17 cellular contexts compared by ENCODE assay signal in the genomic region with DNA sequence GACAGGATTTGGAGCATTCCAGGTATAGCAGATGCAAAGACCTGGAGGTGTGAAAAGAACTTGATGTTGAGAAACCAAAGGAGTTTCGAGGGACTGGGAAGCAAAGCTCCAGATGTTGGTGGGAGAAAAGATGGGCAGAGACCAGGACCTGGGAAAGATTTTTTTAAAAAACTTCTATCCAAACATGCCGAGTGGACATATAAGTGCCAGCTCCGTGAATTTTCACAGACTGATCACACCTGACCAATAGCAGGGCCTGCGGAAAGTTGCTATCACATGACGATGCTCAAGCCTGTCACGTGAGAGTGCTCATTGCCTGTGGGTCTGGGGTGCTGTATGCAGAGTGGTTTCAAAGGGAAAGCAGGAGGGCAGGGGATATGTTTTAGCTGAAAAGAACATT. TPM values are rescaled to one million over a fixed set of nuclear protein-coding genes. Genes with fewer than 3 reads are reported as not detected.
A peak's percentile ranks its signal among the peaks of the same experiment; 100 is the strongest.
DNase-seq lines count a peak whose midpoint lies in the region; ATAC-seq and TF ChIP-seq lines count a peak whose summit lies in the region.
"Had no signal": no experiment of that assay in that cellular context is flagged by ENCODE, and none has a peak within 500 bp of the region (broad histone marks: within the 10 kb centered on the region; RNA-seq: fewer than 3 reads in every experiment).

No MANE protein-coding gene starts in this region.

- no peak for DNase-seq in cardiac muscle cell (ENCODE audit: low read depth in 1 of 2, low spot score in 1 of 2)
- DNase-seq in Right ventricle myocardium superior: no peak
- DNase-seq in SK-MEL-5 (ENCODE audit: low read depth, low spot score): peak; percentile 22
- DNase-seq in nephron progenitor cell: no peak
- DNase-seq in type B pancreatic cell (ENCODE audit: extremely low spot score, unreplicated experiment): no peak
- DNase-seq in NCI-H82 (lab: John Stamatoyannopoulos, UW): no peak
- no peak for DNase-seq in chondrocyte (ENCODE audit: low spot score)
- no peak for DNase-seq in NCI-H2107 (lab: John Stamatoyannopoulos, UW)
- DNase-seq: KG1, MG63, NCI-H1105 treated with DMSO at 0.1 percent for 48 hours, NCI-H187, NCI-H510A had no signal

- peaks cover 45% of the 10 kb centered on the region for H3K36me3 Mint-ChIP-seq in nephron progenitor cell (ENCODE audit: low read depth)
- peaks cover 32% of the 10 kb centered on the region for H3K36me3 Mint-ChIP-seq in type B pancreatic cell
- H3K36me3 Mint-ChIP-seq in chondrocyte (ENCODE audit: low read depth): peaks cover 8% of the 10 kb centered on the region

- H3K4me3 ChIP-seq in cardiac muscle cell: no peak overlapping the region
- H3K4me3 ChIP-seq: GM12878, MG63, SJCRH30 had no signal

- peak overlapping the region; percentile 85 for H3K27ac Mint-ChIP-seq in nephron progenitor cell
- no peak overlapping the region for H3K27ac Mint-ChIP-seq in type B pancreatic cell
- no peak overlapping the region for H3K27ac Mint-ChIP-seq in chondrocyte (ENCODE audit: unreplicated experiment)
- H3K27ac Mint-ChIP-seq: CD14-positive monocyte had no signal

- peaks cover 67% of the 10 kb centered on the region for H3K36me3 ChIP-seq in cardiac muscle cell
- H3K36me3 ChIP-seq: SJCRH30 had no signal

- no peaks in the 10 kb centered on the region for H3K27me3 Mint-ChIP-seq in nephron progenitor cell (ENCODE audit: low read depth, poor library complexity)
- H3K27me3 Mint-ChIP-seq in type B pancreatic cell: no peaks in the 10 kb centered on the region
- H3K27me3 Mint-ChIP-seq in chondrocyte (ENCODE audit: low read depth): no peaks in the 10 kb centered on the region

- H3K27me3 ChIP-seq in cardiac muscle cell: no peaks in the 10 kb centered on the region
- H3K27me3 ChIP-seq: MG63, SJCRH30 had no signal

- peak overlapping the region; percentile 86 for H3K27ac ChIP-seq in cardiac muscle cell
- H3K27ac ChIP-seq: HL-60, SJCRH30 had no signal

- peaks cover 65% of the 10 kb centered on the region for H3K4me1 ChIP-seq in cardiac muscle cell (ENCODE audit: low read depth)

- H3K4me3 Mint-ChIP-seq in nephron progenitor cell (no peak overlapping the region), type B pancreatic cell (peak overlapping the region; percentile 1), chondrocyte (ENCODE audit: unreplicated experiment) (no peak overlapping the region)
- H3K4me3 Mint-ChIP-seq: CD14-positive monocyte had no signal

- TF ChIP-seq CTCF in cardiac muscle cell (IDR thresholded peaks at IDR 0.05; ENCODE audit: low read depth, low read length): no peak
- no peak for TF ChIP-seq CTCF in nephron progenitor cell (IDR thresholded peaks at IDR 0.05)
- TF ChIP-seq CTCF in type B pancreatic cell (conservative IDR thresholded peaks at IDR 0.05): no peak
- TF ChIP-seq CTCF in chondrocyte (IDR thresholded peaks at IDR 0.05): no peak

- no peaks in the 10 kb centered on the region for H3K9me3 ChIP-seq in cardiac muscle cell (ENCODE audit: low read depth)
- H3K9me3 ChIP-seq: MG63, SJCRH30 had no signal

- H3K9me3 Mint-ChIP-seq in nephron progenitor cell (no peaks in the 10 kb centered on the region), type B pancreatic cell (no peaks in the 10 kb centered on the region), chondrocyte (ENCODE audit: low read depth) (no peaks in the 10 kb centered on the region)
- H3K9me3 Mint-ChIP-seq: CD14-positive monocyte had no signal

- intact Hi-C loops in Right ventricle myocardium superior (cut with DNase I): no loop called here

- in situ Hi-C loops in SK-MEL-5 (cut with HindIII; ENCODE audit: low pct_unique_long_range_greater_than_20kb, low sequenced_read_pairs): no loop called here

- peaks cover 68% of the 10 kb centered on the region for H3K4me1 Mint-ChIP-seq in nephron progenitor cell
- peaks cover 43% of the 10 kb centered on the region for H3K4me1 Mint-ChIP-seq in type B pancreatic cell (ENCODE audit: unreplicated experiment)
- H3K4me1 Mint-ChIP-seq in chondrocyte (ENCODE audit: low read depth): peaks cover 64% of the 10 kb centered on the region
- H3K4me1 Mint-ChIP-seq: CD14-positive monocyte had no signal

- no peak for ATAC-seq in Right ventricle myocardium superior (ENCODE audit: poor library complexity)
- ATAC-seq: GM12878 had no signal

RNA-seq across cellular contexts. Expression of a gene that starts 19.9 kb away (rescaled TPM):
- total RNA-seq in cardiac muscle cell: 232 and 274 TPM in 2 replicates
- 106 and 155 TPM in 2 replicates for polyA plus RNA-seq in cardiac muscle cell
- total RNA-seq in Right ventricle myocardium superior: 14.1 TPM
- 3.2 and 4.6 TPM in 2 replicates for total RNA-seq in SK-MEL-5 (2014; rRNA removed; shearing (Covaris generic))
- 12.2 and 13.6 TPM in 2 replicates for polyA plus RNA-seq in SK-MEL-5 (2015; cell fraction: cytosol; rRNA removed)
- polyA plus RNA-seq in SK-MEL-5 (2015; cell fraction: nucleus; rRNA removed): 17.8 and 19.8 TPM in 2 replicates
- 27.0 and 31.7 TPM in 2 replicates for total RNA-seq in type B pancreatic cell (ENCODE audit: low replicate concordance)
- total RNA-seq in chondrocyte: 5.2 to 29.0 TPM (median 6.6 TPM) in 3 replicates
- polyA plus RNA-seq: CD14-positive monocyte had no signal
